In the genomic region with DNA sequence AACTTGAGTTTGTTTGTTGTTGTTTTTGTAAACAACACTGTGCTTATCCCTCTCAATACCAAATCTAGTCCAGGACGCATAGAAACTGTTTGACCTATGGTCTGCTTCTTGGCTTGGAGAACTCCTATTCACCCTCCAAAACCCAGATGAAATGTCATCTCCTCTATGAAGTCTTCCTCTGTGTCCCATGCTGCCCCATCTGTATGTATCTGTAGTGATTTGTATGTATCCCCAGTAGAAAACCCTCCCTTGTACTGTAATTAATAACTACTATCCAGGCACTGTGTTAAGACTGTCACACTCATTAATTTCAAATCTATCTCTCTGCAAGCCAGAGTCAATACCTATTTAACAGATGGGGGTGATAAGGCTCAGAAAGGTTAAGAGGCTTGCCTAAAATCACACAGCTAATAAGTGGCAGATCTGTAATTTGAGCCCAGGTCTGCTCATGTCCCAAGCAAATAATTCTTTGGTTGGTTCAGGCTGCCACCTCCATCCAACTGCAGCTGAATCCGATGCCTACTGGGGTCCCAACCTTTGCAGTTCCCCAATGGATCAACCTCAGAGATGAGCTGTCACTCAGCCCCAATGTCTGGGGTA, we compare ENCODE assay signal across 12 cellular contexts. TPM values are rescaled to one million over a fixed set of nuclear protein-coding genes. Genes with fewer than 3 reads are reported as not detected.
DNase-seq lines count a peak whose midpoint lies in the region; ATAC-seq and TF ChIP-seq lines count a peak whose summit lies in the region.
"Had no signal": no experiment of that assay in that cellular context is flagged by ENCODE, and none has a peak within 500 bp of the region (broad histone marks: within the 10 kb centered on the region; RNA-seq: fewer than 3 reads in every experiment).

No MANE protein-coding gene starts in this region.

- H3K4me1 Mint-ChIP-seq in nephron (peaks cover 71% of the 10 kb centered on the region), type B pancreatic cell (ENCODE audit: unreplicated experiment) (peaks cover 54% of the 10 kb centered on the region)

- H3K27ac Mint-ChIP-seq in nephron (peak overlapping the region; percentile 36 to 85 (median 77)), type B pancreatic cell (peak overlapping the region; percentile 21)

- H3K27ac ChIP-seq in heart left ventricle, result peak overlapping the region in 8 of 12 donors; percentile 6 to 91 (median 48)
- peak overlapping the region; percentile 60 for H3K27ac ChIP-seq in ectodermal cell (ENCODE audit: insufficient read depth, low read depth, low read length, poor library complexity, severe bottlenecking)
- H3K27ac ChIP-seq: foreskin keratinocyte had no signal

- DNase-seq in heart left ventricle, result no peak
- DNase-seq in Right ventricle myocardium superior, result no peak
- no peak for DNase-seq in type B pancreatic cell (ENCODE audit: extremely low spot score, unreplicated experiment)
- no peak for DNase-seq in stimulated activated CD4-positive, alpha-beta T cell treated with anti-CD3 and anti-CD28 coated beads, Interleukin-4, amount 100 ng/mL, for 24 hours
- no peak for DNase-seq in retina
- no peak for DNase-seq in DMS79 (lab: John Stamatoyannopoulos, UW)
- DNase-seq: foreskin keratinocyte, natural killer cell, NCI-H1105 treated with DMSO at 0.1 percent for 48 hours, NCI-H446 had no signal

- intact Hi-C loops in heart left ventricle (cut with DNase I), result no loop called here
- intact Hi-C loops in Right ventricle myocardium superior (cut with DNase I), result no loop called here

- H3K36me3 ChIP-seq in heart left ventricle, result no peaks in the 10 kb centered on the region
- no peaks in the 10 kb centered on the region for H3K36me3 ChIP-seq in ectodermal cell (ENCODE audit: control insufficient read depth, insufficient read depth, low read length)

- H3K4me3 ChIP-seq in heart left ventricle (no peak overlapping the region), ectodermal cell (ENCODE audit: insufficient read depth, low read depth, low read length) (no peak overlapping the region)

- no peak for ATAC-seq in heart left ventricle
- ATAC-seq in Right ventricle myocardium superior (ENCODE audit: poor library complexity), result no peak
- ATAC-seq: foreskin keratinocyte, natural killer cell had no signal

- H3K4me1 ChIP-seq in heart left ventricle (peaks cover 0 to 63% (median 48%) of the 10 kb centered on the region in 12 donors), ectodermal cell (ENCODE audit: control insufficient read depth, insufficient read depth, low read length) (peaks cover 51% of the 10 kb centered on the region)
- H3K4me1 ChIP-seq: foreskin keratinocyte had no signal

- H3K27me3 Mint-ChIP-seq in nephron (ENCODE audit: low read depth) (peaks cover 4% of the 10 kb centered on the region), type B pancreatic cell (no peaks in the 10 kb centered on the region)

- H3K36me3 Mint-ChIP-seq in nephron (ENCODE audit: low read depth), result no peaks in the 10 kb centered on the region
- no peaks in the 10 kb centered on the region for H3K36me3 Mint-ChIP-seq in type B pancreatic cell
- H3K36me3 Mint-ChIP-seq: natural killer cell had no signal

- H3K27me3 ChIP-seq in heart left ventricle (no peaks in the 10 kb centered on the region), ectodermal cell (ENCODE audit: control insufficient read depth, insufficient read depth, low read length, poor library complexity, severe bottlenecking) (no peaks in the 10 kb centered on the region)
- H3K27me3 ChIP-seq: foreskin keratinocyte had no signal

- H3K9me3 ChIP-seq in heart left ventricle (no peaks in the 10 kb centered on the region), ectodermal cell (ENCODE audit: control insufficient read depth, low read length) (no peaks in the 10 kb centered on the region)

- H3K4me3 Mint-ChIP-seq in nephron (peak overlapping the region in 2 of 3 experiments; percentile 24 to 48), type B pancreatic cell (peak overlapping the region; percentile 33)
- H3K4me3 Mint-ChIP-seq: natural killer cell had no signal

- no peak for TF ChIP-seq POLR2A in heart left ventricle (IDR thresholded peaks at IDR 0.05)

- TF ChIP-seq CTCF in heart left ventricle (IDR thresholded peaks at IDR 0.05), result no peak
- no peak for TF ChIP-seq CTCF in nephron (IDR thresholded peaks at IDR 0.05; ENCODE audit: unreplicated experiment in 3 of 3)
- TF ChIP-seq CTCF in type B pancreatic cell (conservative IDR thresholded peaks at IDR 0.05), result no peak

- H3K9me3 Mint-ChIP-seq in nephron (no peaks in the 10 kb centered on the region), type B pancreatic cell (peaks cover 4% of the 10 kb centered on the region)
- H3K9me3 Mint-ChIP-seq: natural killer cell had no signal

- WGBS in heart left ventricle, 4 donors, result 90 to 98% (median 96%) methylated on average over 2 of the region's 2 CpGs
- WGBS in ectodermal cell, 2 experiments, result 91 to 97% methylated on average over 2 of the region's 2 CpGs

RNA-seq across cellular contexts. Expression of a gene that starts 24.6 kb away (rescaled TPM):
- total RNA-seq in heart left ventricle, result 100 to 1,000 TPM in 1 of 9 donors, 10 to 100 TPM in 8; 37.3 to 140 (median 59.4) TPM
- 10 to 100 TPM; 38.4 to 61.3 TPM for polyA plus RNA-seq in heart left ventricle
- 45.3 TPM for total RNA-seq in Right ventricle myocardium superior
- polyA plus RNA-seq in ectodermal cell (2013, experiment 1 of 4), result 43.3 TPM
- 41.6 TPM for polyA plus RNA-seq in ectodermal cell (2013, experiment 2 of 4)
- 35.4 TPM for polyA plus RNA-seq in ectodermal cell (2013, experiment 3 of 4)
- 36.9 TPM for polyA plus RNA-seq in ectodermal cell (2013, experiment 4 of 4)
- total RNA-seq in type B pancreatic cell (ENCODE audit: low replicate concordance), result 37.2 and 49.8 TPM in 2 replicates
